10 cellular contexts compared by ENCODE assay signal in the genomic region with DNA sequence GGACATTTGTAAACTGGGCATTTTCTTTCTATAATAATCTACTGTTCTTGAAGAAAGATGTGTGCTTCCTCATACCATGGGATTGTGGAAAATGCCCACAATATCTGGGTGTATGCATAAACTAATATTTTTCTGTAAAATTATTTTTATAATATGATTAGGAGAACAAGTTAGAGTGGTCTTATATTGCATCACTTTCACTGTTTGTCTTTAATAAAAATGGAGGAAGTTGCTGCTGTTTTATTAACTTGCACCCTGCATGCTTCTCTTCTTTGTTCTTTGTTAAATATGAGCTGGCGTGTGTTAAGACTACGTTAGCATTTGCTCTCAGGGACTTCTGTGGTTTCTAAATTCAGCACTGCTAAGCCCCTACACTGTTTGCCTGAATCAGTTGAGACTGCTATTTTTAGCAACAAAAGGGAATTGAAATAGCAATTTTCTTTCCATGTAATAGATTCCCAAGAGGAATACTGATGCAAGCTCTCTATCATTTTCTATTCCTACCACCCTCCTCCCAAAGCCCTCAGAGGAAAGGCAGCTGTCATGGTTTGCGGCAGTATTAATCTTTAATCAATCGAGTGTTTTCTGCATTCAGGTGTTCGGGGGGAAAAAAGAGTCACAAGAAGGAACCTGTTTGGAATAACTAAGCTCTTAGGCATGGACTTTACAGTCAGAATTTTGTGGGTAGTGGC. TPM values are rescaled to one million over a fixed set of nuclear protein-coding genes. Genes with fewer than 3 reads are reported as not detected.
DNase-seq lines count a peak whose midpoint lies in the region; ATAC-seq and TF ChIP-seq lines count a peak whose summit lies in the region.
"Had no signal": no experiment of that assay in that cellular context is flagged by ENCODE, and none has a peak within 500 bp of the region (broad histone marks: within the 10 kb centered on the region; RNA-seq: fewer than 3 reads in every experiment).

No MANE protein-coding gene starts in this region.

- H3K4me3 Mint-ChIP-seq in GM23338 = peak overlapping the region; percentile 19; the same call in 1 of the 3 replicates
- H3K4me3 Mint-ChIP-seq in activated CD4-positive, alpha-beta T cell treated with anti-CD3 and anti-CD28 coated beads, Interleukin-2, amount 10 ng/mL, durations not matched to agents 24 days and 14 days = no peak overlapping the region

- no peak for TF ChIP-seq CTCF in GM23338 (conservative IDR thresholded peaks at IDR 0.05; ENCODE audit: low read depth in 2 of 2)
- no peak for TF ChIP-seq CTCF in foreskin keratinocyte (conservative IDR thresholded peaks at IDR 0.05)
- no peak for TF ChIP-seq CTCF in GM13976 (IDR thresholded peaks at IDR 0.05; ENCODE audit: borderline replicate concordance, control extremely low read depth, extremely low read depth, insufficient read depth, missing control alignments)

- H3K27me3 ChIP-seq in GM23338 (ENCODE audit: insufficient read depth) (no peaks in the 10 kb centered on the region), SJSA1 (replicated peaks) (no peaks in the 10 kb centered on the region), foreskin keratinocyte (no peaks in the 10 kb centered on the region)

- DNase-seq in GM23338 (ENCODE audit: low spot score) (no peak), SJSA1 (ENCODE audit: low read depth in 1 of 2, low spot score in 2 of 2) (peak in 1 of 2 experiments; percentile 34), foreskin keratinocyte (peak; percentile 40 to 70), sciatic nerve (ENCODE audit: low spot score) (no peak), GM13976 (ENCODE audit: low spot score) (no peak), NCI-H510A treated with DMSO at 0.1 percent for 48 hours (lab: John Stamatoyannopoulos, UW) (no peak)
- no peak for DNase-seq in activated CD4-positive, alpha-beta T cell treated with anti-CD3 and anti-CD28 coated beads for 48 hours
- DNase-seq in activated CD4-positive, alpha-beta T cell treated with anti-CD3 and anti-CD28 coated beads, Interleukin-2, amount 10 ng/mL, durations not matched to agents 24 days and 14 days = no peak
- DNase-seq: erythroblast, T1000 had no signal

- intact Hi-C loops in sciatic nerve (cut with DNase I) = no loop called here
- intact Hi-C loops in activated CD4-positive, alpha-beta T cell treated with anti-CD3 and anti-CD28 coated beads, Interleukin-2, amount 10 ng/mL, durations not matched to agents 24 days and 14 days (cut with micrococcal nuclease) = no loop called here

- H3F3A ChIP-seq in GM23338 (replicated peaks; ENCODE audit: low read depth) = no peaks in the 10 kb centered on the region

- no peak overlapping the region for H2AFZ ChIP-seq in GM23338

- H3K4me1 Mint-ChIP-seq in GM23338 = peaks cover 46% of the 10 kb centered on the region
- H3K4me1 Mint-ChIP-seq in activated CD4-positive, alpha-beta T cell treated with anti-CD3 and anti-CD28 coated beads, Interleukin-2, amount 10 ng/mL, durations not matched to agents 24 days and 14 days = peaks cover 7% of the 10 kb centered on the region

- H3K4me1 ChIP-seq in GM23338 (ENCODE audit: insufficient read depth) (peaks cover 44% of the 10 kb centered on the region), SJSA1 (replicated peaks) (peaks cover 30% of the 10 kb centered on the region), foreskin keratinocyte (peaks cover 36% of the 10 kb centered on the region)

- peaks cover 19% of the 10 kb centered on the region for H4K20me1 ChIP-seq in GM23338 (replicated peaks; ENCODE audit: insufficient read depth)

- no peaks in the 10 kb centered on the region for H3K27me3 Mint-ChIP-seq in GM23338 (ENCODE audit: insufficient read depth, low read depth, poor library complexity)
- H3K27me3 Mint-ChIP-seq in activated CD4-positive, alpha-beta T cell treated with anti-CD3 and anti-CD28 coated beads, Interleukin-2, amount 10 ng/mL, durations not matched to agents 24 days and 14 days = no peaks in the 10 kb centered on the region

- no peaks in the 10 kb centered on the region for H3K9me2 ChIP-seq in GM23338 (ENCODE audit: insufficient read depth)

- no peaks in the 10 kb centered on the region for H3K9me3 ChIP-seq in SJSA1 (replicated peaks)

- in situ Hi-C loops in GM13976 (cut with MboI; ENCODE audit: low sequenced_read_pairs, unreplicated experiment) = no loop called here

- peaks cover 98% of the 10 kb centered on the region for H3K79me2 ChIP-seq in GM23338 (replicated peaks; ENCODE audit: insufficient read depth)

- peak overlapping the region; percentile 78 for H3K27ac Mint-ChIP-seq in GM23338
- no peak overlapping the region for H3K27ac Mint-ChIP-seq in activated CD4-positive, alpha-beta T cell treated with anti-CD3 and anti-CD28 coated beads, Interleukin-2, amount 10 ng/mL, durations not matched to agents 24 days and 14 days

- H3K27ac ChIP-seq in GM23338 (ENCODE audit: low read depth) (peak overlapping the region; percentile 1), SJSA1 (peak overlapping the region; percentile 2; the same call in 1 of the 2 replicates), foreskin keratinocyte (peak overlapping the region; percentile 21)

- H3K9me3 Mint-ChIP-seq in GM23338 = no peaks in the 10 kb centered on the region
- H3K9me3 Mint-ChIP-seq in activated CD4-positive, alpha-beta T cell treated with anti-CD3 and anti-CD28 coated beads, Interleukin-2, amount 10 ng/mL, durations not matched to agents 24 days and 14 days = peaks cover 4% of the 10 kb centered on the region

- H3K36me3 Mint-ChIP-seq in GM23338 (ENCODE audit: low read depth) = peaks cover 17% of the 10 kb centered on the region
- peaks cover 42% of the 10 kb centered on the region for H3K36me3 Mint-ChIP-seq in activated CD4-positive, alpha-beta T cell treated with anti-CD3 and anti-CD28 coated beads, Interleukin-2, amount 10 ng/mL, durations not matched to agents 24 days and 14 days (ENCODE audit: low read depth)

- no peak overlapping the region for H3K4me3 ChIP-seq in GM23338
- no peak overlapping the region for H3K4me3 ChIP-seq in SJSA1

- H3K36me3 ChIP-seq in GM23338 (ENCODE audit: insufficient read depth) = no peaks in the 10 kb centered on the region
- H3K36me3 ChIP-seq in SJSA1 = peaks cover 7% of the 10 kb centered on the region; the same call in 1 of the 2 replicates

- ATAC-seq in GM23338 (peak; percentile 37), foreskin keratinocyte (peak; percentile 73), sciatic nerve (peak; percentile 89)

- H3K4me2 ChIP-seq in GM23338 = peak overlapping the region; percentile 8

TF ChIP-seq in GM23338, 12 proteins besides CTCF, POLR2A, EP300 and RAD21 (continues in another document):
- no peak for TF ChIP-seq EZH2 (IDR thresholded peaks at IDR 0.05; ENCODE audit: low read depth, unreplicated experiment)
- TF ChIP-seq CREB1 (CRISPR knock-in tag; IDR thresholded peaks at IDR 0.05; ENCODE audit: low read depth) = no peak

RNA-seq across cellular contexts. Expression of gene HSD17B12, which starts 56.1 kb away (rescaled TPM):
- 168 and 179 TPM in 2 replicates for total RNA-seq in GM23338 (2014; rRNA removed; shearing (Covaris generic))
- polyA plus RNA-seq in GM23338 (2016; fragmentation: Nextera tagmentation; extraction: Ambion mirVana) (112 and 128 TPM in 2 replicates), foreskin keratinocyte (37.2 and 60.4 TPM in 2 replicates)
- 76.9 and 96.9 TPM in 2 replicates for total RNA-seq in SJSA1 (2014; rRNA removed; shearing (Covaris generic))
- total RNA-seq in foreskin keratinocyte (94.6 and 108 TPM in 2 replicates), sciatic nerve (102 TPM)
- 70.8 and 80.1 TPM in 2 replicates for total RNA-seq in activated CD4-positive, alpha-beta T cell treated with anti-CD3 and anti-CD28 coated beads, Interleukin-2, amount 10 ng/mL, durations not matched to agents 24 days and 14 days

Comparison
In these comparisons a context has a peak if more than half of its experiments do, and no peak if none do; other contexts are left out.
1. ATAC-seq: peak in every context shown above with its lines; median percentile 89 in sciatic nerve; 73 in foreskin keratinocyte; 37 in GM23338.
2. DNase-seq: peak in foreskin keratinocyte (2 of 2); none in GM23338 (single experiment), sciatic nerve (single experiment), GM13976 (single experiment), activated CD4-positive, alpha-beta T cell treated with anti-CD3 and anti-CD28 coated beads for 48 hours (single experiment), activated CD4-positive, alpha-beta T cell treated with anti-CD3 and anti-CD28 coated beads, Interleukin-2, amount 10 ng/mL, durations not matched to agents 24 days and 14 days (single experiment) and NCI-H510A treated with DMSO at 0.1 percent for 48 hours (single experiment).
3. Peak in every context shown above with its lines, with median percentiles within 50 percentile points of each other: H3K27ac ChIP-seq.